Comparison of ENCODE assay signal across 9 cellular contexts in the genomic region with DNA sequence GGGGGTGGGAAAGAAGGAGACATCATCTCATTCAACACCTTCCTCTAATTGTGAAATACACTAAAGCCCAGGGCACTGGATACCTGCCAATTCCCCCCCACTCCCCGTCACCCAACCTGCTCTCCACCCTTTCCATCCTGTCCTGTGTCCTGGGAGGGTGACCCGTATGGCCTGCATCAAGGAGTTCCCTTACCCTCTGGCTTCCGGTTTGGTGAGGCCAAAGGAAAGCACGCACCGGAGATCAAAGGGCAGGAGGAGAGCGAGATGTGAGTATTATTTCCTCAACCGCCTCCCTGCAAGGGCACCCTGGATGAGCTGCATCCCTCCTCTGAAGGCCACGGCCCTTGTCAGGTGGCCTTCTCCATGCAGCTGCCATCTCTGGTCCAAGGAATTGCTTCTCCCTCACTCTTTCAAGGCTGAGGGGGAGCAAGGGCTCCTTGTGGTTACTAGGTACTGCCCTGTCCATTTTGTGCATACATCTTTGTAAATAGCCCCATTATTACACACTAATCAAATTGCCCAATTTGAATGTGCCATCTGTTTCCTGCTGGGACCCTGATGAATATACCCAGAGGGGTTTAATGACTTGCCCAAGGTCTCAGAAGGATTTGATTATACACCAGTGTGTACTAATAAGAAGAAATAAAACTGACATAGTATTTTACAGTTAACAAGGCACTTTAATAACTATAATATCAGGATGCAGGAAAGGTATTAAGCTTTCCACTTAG.
A peak's percentile ranks its signal among the peaks of the same experiment; 100 is the strongest.
DNase-seq lines count a peak whose midpoint lies in the region; ATAC-seq and TF ChIP-seq lines count a peak whose summit lies in the region.
"Had no signal": no experiment of that assay in that cellular context is flagged by ENCODE, and none has a peak within 500 bp of the region (broad histone marks: within the 10 kb centered on the region; RNA-seq: fewer than 3 reads in every experiment).

No MANE protein-coding gene starts in this region.

- peak; percentile 48 for ATAC-seq in activated naive CD8-positive, alpha-beta T cell treated with anti-CD3 and anti-CD28 coated beads, Interleukin-2, amount 10 ng/mL, durations not matched to agents 7 days and 5 days (ENCODE audit: low read depth)
- ATAC-seq in HG03457 (IDR thresholded peaks at IDR 0.05; ENCODE audit: unreplicated experiment) (no peak), GM18867 (IDR thresholded peaks at IDR 0.05; ENCODE audit: unreplicated experiment) (no peak)

- H3K4me3 ChIP-seq in CD8-positive, alpha-beta memory T cell (ENCODE audit: low read length), result peak overlapping the region; percentile 20
- H3K4me3 ChIP-seq in parathyroid adenoma (ENCODE audit: low read depth, low read length), result no peak overlapping the region

- CTCF ChIA-PET in CD8-positive, alpha-beta memory T cell (lab: Charles Lee), result no interaction called here

- peaks cover 46% of the 10 kb centered on the region for H3K4me1 ChIP-seq in CD8-positive, alpha-beta memory T cell (ENCODE audit: insufficient read depth, low read length)
- peaks cover 31% of the 10 kb centered on the region for H3K4me1 ChIP-seq in parathyroid adenoma

- H3K36me3 ChIP-seq in CD8-positive, alpha-beta memory T cell (ENCODE audit: insufficient read depth, low read length), result no peaks in the 10 kb centered on the region
- H3K36me3 ChIP-seq in parathyroid adenoma (ENCODE audit: control insufficient read depth, insufficient read depth, low read length), result no peaks in the 10 kb centered on the region

- no peaks in the 10 kb centered on the region for H3K27me3 Mint-ChIP-seq in CD8-positive, alpha-beta memory T cell
- H3K27me3 Mint-ChIP-seq in activated naive CD8-positive, alpha-beta T cell treated with anti-CD3 and anti-CD28 coated beads, Interleukin-2, amount 10 ng/mL, durations not matched to agents 7 days and 5 days, result peaks cover 3% of the 10 kb centered on the region
- H3K27me3 Mint-ChIP-seq: activated naive CD8-positive, alpha-beta T cell had no signal

- no peaks in the 10 kb centered on the region for H3K9me3 Mint-ChIP-seq in CD8-positive, alpha-beta memory T cell
- H3K9me3 Mint-ChIP-seq in activated naive CD8-positive, alpha-beta T cell treated with anti-CD3 and anti-CD28 coated beads, Interleukin-2, amount 10 ng/mL, durations not matched to agents 7 days and 5 days, result no peaks in the 10 kb centered on the region

- no peaks in the 10 kb centered on the region for H3K9me3 ChIP-seq in CD8-positive, alpha-beta memory T cell (ENCODE audit: low read length)
- H3K9me3 ChIP-seq in parathyroid adenoma (ENCODE audit: control insufficient read depth, low read length), result no peaks in the 10 kb centered on the region

- no peaks in the 10 kb centered on the region for H3K36me3 Mint-ChIP-seq in CD8-positive, alpha-beta memory T cell
- H3K36me3 Mint-ChIP-seq in activated naive CD8-positive, alpha-beta T cell treated with anti-CD3 and anti-CD28 coated beads, Interleukin-2, amount 10 ng/mL, durations not matched to agents 7 days and 5 days, result no peaks in the 10 kb centered on the region
- H3K36me3 Mint-ChIP-seq: activated naive CD8-positive, alpha-beta T cell had no signal

- POLR2A ChIA-PET in CD8-positive, alpha-beta memory T cell (lab: Charles Lee), result no interaction called here
- POLR2A ChIA-PET in activated naive CD8-positive, alpha-beta T cell treated with anti-CD3 and anti-CD28 coated beads, Interleukin-2, amount 10 ng/mL, durations not matched to agents 7 days and 5 days (lab: Charles Lee), result no interaction called here

- H3K27me3 ChIP-seq in CD8-positive, alpha-beta memory T cell (ENCODE audit: insufficient read depth, low read length, poor library complexity, severe bottlenecking), result no peaks in the 10 kb centered on the region
- H3K27me3 ChIP-seq in parathyroid adenoma (ENCODE audit: control insufficient read depth, insufficient read depth, low read length), result no peaks in the 10 kb centered on the region

- no peak overlapping the region for H3K9ac ChIP-seq in parathyroid adenoma

- peak overlapping the region; percentile 56 for H2AFZ ChIP-seq in parathyroid adenoma

- no peak for TF ChIP-seq CTCF in parathyroid adenoma (IDR thresholded peaks at IDR 0.05)

- no peak overlapping the region for H3K27ac ChIP-seq in CD8-positive, alpha-beta memory T cell (ENCODE audit: low read depth, low read length)
- peak overlapping the region; percentile 89 for H3K27ac ChIP-seq in parathyroid adenoma

- H3K4me2 ChIP-seq in parathyroid adenoma (ENCODE audit: low read length), result no peak overlapping the region

- peak overlapping the region in 5 of 7 donors; percentile 3 to 45 (median 26) for H3K4me3 Mint-ChIP-seq in CD8-positive, alpha-beta memory T cell
- peak overlapping the region; percentile 43 for H3K4me3 Mint-ChIP-seq in activated naive CD8-positive, alpha-beta T cell treated with anti-CD3 and anti-CD28 coated beads, Interleukin-2, amount 10 ng/mL, durations not matched to agents 7 days and 5 days
- H3K4me3 Mint-ChIP-seq: activated naive CD8-positive, alpha-beta T cell had no signal

- peak in 1 of 5 donors; percentile 7 for DNase-seq in CD8-positive, alpha-beta memory T cell
- DNase-seq in NCI-H524 treated with DMSO at 0.1 percent for 48 hours (lab: John Stamatoyannopoulos, UW) (peak; percentile 45), pons (ENCODE audit: low spot score) (no peak), amygdala (lab: John Stamatoyannopoulos, UW) (no peak)
- DNase-seq in activated naive CD8-positive, alpha-beta T cell treated with anti-CD3 and anti-CD28 coated beads, Interleukin-2, amount 10 ng/mL, durations not matched to agents 7 days and 5 days, result no peak

- peaks cover 54 to 55% (median 55%) of the 10 kb centered on the region in 3 donors for H3K4me1 Mint-ChIP-seq in CD8-positive, alpha-beta memory T cell
- peaks cover 31% of the 10 kb centered on the region for H3K4me1 Mint-ChIP-seq in activated naive CD8-positive, alpha-beta T cell treated with anti-CD3 and anti-CD28 coated beads, Interleukin-2, amount 10 ng/mL, durations not matched to agents 7 days and 5 days

- no peaks in the 10 kb centered on the region for H3K79me2 ChIP-seq in parathyroid adenoma

- H3K27ac Mint-ChIP-seq in CD8-positive, alpha-beta memory T cell, result peak overlapping the region; percentile 36 to 96 (median 74)
- peak overlapping the region; percentile 36 for H3K27ac Mint-ChIP-seq in activated naive CD8-positive, alpha-beta T cell treated with anti-CD3 and anti-CD28 coated beads, Interleukin-2, amount 10 ng/mL, durations not matched to agents 7 days and 5 days
